24 cellular contexts compared by ENCODE assay signal in the genomic region with DNA sequence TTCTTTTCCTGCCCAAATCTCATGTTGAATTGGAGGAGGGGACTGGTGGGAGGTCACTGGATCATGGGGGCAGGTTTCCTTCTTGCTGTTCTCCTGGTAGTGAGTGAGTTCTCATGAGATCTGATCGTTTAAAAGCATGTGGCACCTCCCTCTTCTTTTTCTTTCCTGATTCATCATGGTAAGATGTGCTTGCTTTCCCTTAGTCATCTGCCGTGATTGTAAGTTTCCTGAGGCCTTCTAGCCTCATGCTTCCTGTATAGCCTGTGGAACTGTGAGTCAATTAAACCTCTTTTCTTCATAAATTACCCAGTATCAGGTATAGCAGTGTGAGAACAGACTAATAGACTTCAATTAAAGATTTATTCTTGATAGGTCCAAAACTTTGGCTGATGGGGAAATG.
DNase-seq lines count a peak whose midpoint lies in the region; ATAC-seq lines count a peak whose summit lies in the region.
"Had no signal": no experiment of that assay in that cellular context is flagged by ENCODE, and none has a peak within 500 bp of the region (broad histone marks: within the 10 kb centered on the region; RNA-seq: fewer than 3 reads in every experiment).

No MANE protein-coding gene starts in this region.

- DNase-seq in stimulated activated naive CD8-positive, alpha-beta T cell treated with anti-CD3 and anti-CD28 coated beads, Interleukin-15, Interleukin-2, amounts not matched to agents 100 U/mL and 50 U/mL, for 24 hours: no peak
- DNase-seq in stimulated activated naive CD8-positive, alpha-beta T cell treated with anti-CD3 and anti-CD28 coated beads, Interleukin-15, amount 100 ng/mL, for 72 hours: no peak
- DNase-seq in RKO (ENCODE audit: low spot score) (peak; percentile 54), epithelial cell of prostate (ENCODE audit: low read depth, low spot score) (peak; percentile 10), nucleus accumbens (lab: John Stamatoyannopoulos, UW) (no peak)
- DNase-seq in stimulated activated effector memory CD8-positive, alpha-beta T cell treated with anti-CD3 and anti-CD28 coated beads, Interleukin-12 subunit alpha, Interleukin-12 subunit beta, amount 100 ng/mL, for 72 hours (ENCODE audit: low spot score in 2 of 2): no peak
- DNase-seq: DMS53, H9, MG63, NCI-H1417, NCI-H1694 treated with DMSO at 0.1 percent for 48 hours, NCI-H2081 treated with DMSO at 0.1 percent for 48 hours, NCI-H2171 treated with DMSO at 0.1 percent for 48 hours, NCI-H446, NCI-H526 treated with DMSO at 0.1 percent for 48 hours, OCI-M1, RPMI8226, SHP77 had no signal

- H3K27ac Mint-ChIP-seq in stimulated activated naive CD8-positive, alpha-beta T cell treated with anti-CD3 and anti-CD28 coated beads, Interleukin-15, amount 100 ng/mL, for 72 hours: no peak overlapping the region
- H3K27ac Mint-ChIP-seq in stimulated activated effector memory CD8-positive, alpha-beta T cell treated with anti-CD3 and anti-CD28 coated beads, Interleukin-12 subunit alpha, Interleukin-12 subunit beta, amount 100 ng/mL, for 72 hours: no peak overlapping the region
- H3K27ac Mint-ChIP-seq: B cell, CD14-positive monocyte, H9 had no signal

- ATAC-seq in stimulated activated naive CD8-positive, alpha-beta T cell treated with anti-CD3 and anti-CD28 coated beads, Interleukin-15, Interleukin-2, amounts not matched to agents 100 U/mL and 50 U/mL, for 24 hours: peak; percentile 14
- ATAC-seq in stimulated activated naive CD8-positive, alpha-beta T cell treated with anti-CD3 and anti-CD28 coated beads, Interleukin-15, amount 100 ng/mL, for 72 hours: no peak
- peak; percentile 64 for ATAC-seq in stimulated activated effector memory CD8-positive, alpha-beta T cell treated with anti-CD3 and anti-CD28 coated beads, Interleukin-12 subunit alpha, Interleukin-12 subunit beta, amount 100 ng/mL, for 72 hours
- ATAC-seq in HG03521 (IDR thresholded peaks at IDR 0.05; ENCODE audit: unreplicated experiment): no peak
- ATAC-seq in HG03520 (IDR thresholded peaks at IDR 0.05; ENCODE audit: unreplicated experiment): no peak
- ATAC-seq: A549, K562 had no signal

- H3K36me3 Mint-ChIP-seq in stimulated activated effector memory CD8-positive, alpha-beta T cell treated with anti-CD3 and anti-CD28 coated beads, Interleukin-12 subunit alpha, Interleukin-12 subunit beta, amount 100 ng/mL, for 72 hours: no peaks in the 10 kb centered on the region
- H3K36me3 Mint-ChIP-seq: CD14-positive monocyte had no signal

- H3K27me3 Mint-ChIP-seq in stimulated activated naive CD8-positive, alpha-beta T cell treated with anti-CD3 and anti-CD28 coated beads, Interleukin-15, amount 100 ng/mL, for 72 hours: no peaks in the 10 kb centered on the region
- H3K27me3 Mint-ChIP-seq: B cell had no signal

- no peak overlapping the region for H3K4me3 Mint-ChIP-seq in stimulated activated naive CD8-positive, alpha-beta T cell treated with anti-CD3 and anti-CD28 coated beads, Interleukin-15, amount 100 ng/mL, for 72 hours
- H3K4me3 Mint-ChIP-seq in stimulated activated effector memory CD8-positive, alpha-beta T cell treated with anti-CD3 and anti-CD28 coated beads, Interleukin-12 subunit alpha, Interleukin-12 subunit beta, amount 100 ng/mL, for 72 hours: no peak overlapping the region
- H3K4me3 Mint-ChIP-seq: B cell, CD14-positive monocyte, H9 had no signal

- peaks cover 3 to 9% of the 10 kb centered on the region in 2 donors for H3K9me3 Mint-ChIP-seq in stimulated activated naive CD8-positive, alpha-beta T cell treated with anti-CD3 and anti-CD28 coated beads, Interleukin-15, amount 100 ng/mL, for 72 hours
- no peaks in the 10 kb centered on the region for H3K9me3 Mint-ChIP-seq in stimulated activated effector memory CD8-positive, alpha-beta T cell treated with anti-CD3 and anti-CD28 coated beads, Interleukin-12 subunit alpha, Interleukin-12 subunit beta, amount 100 ng/mL, for 72 hours
- H3K9me3 Mint-ChIP-seq: H9 had no signal

- peaks cover 14% of the 10 kb centered on the region for H3K4me1 Mint-ChIP-seq in stimulated activated naive CD8-positive, alpha-beta T cell treated with anti-CD3 and anti-CD28 coated beads, Interleukin-15, amount 100 ng/mL, for 72 hours
- peaks cover 18% of the 10 kb centered on the region for H3K4me1 Mint-ChIP-seq in stimulated activated effector memory CD8-positive, alpha-beta T cell treated with anti-CD3 and anti-CD28 coated beads, Interleukin-12 subunit alpha, Interleukin-12 subunit beta, amount 100 ng/mL, for 72 hours
- H3K4me1 Mint-ChIP-seq: CD14-positive monocyte had no signal

- H3K27ac ChIP-seq in epithelial cell of prostate: no peak overlapping the region
- H3K27ac ChIP-seq: A549 had no signal

Comparison
In these comparisons a context has a peak if more than half of its experiments do, and no peak if none do; other contexts are left out.
1. ATAC-seq: peak in stimulated activated naive CD8-positive, alpha-beta T cell treated with anti-CD3 and anti-CD28 coated beads, Interleukin-15, Interleukin-2, amounts not matched to agents 100 U/mL and 50 U/mL, for 24 hours (single experiment) and stimulated activated effector memory CD8-positive, alpha-beta T cell treated with anti-CD3 and anti-CD28 coated beads, Interleukin-12 subunit alpha, Interleukin-12 subunit beta, amount 100 ng/mL, for 72 hours (single experiment); none in stimulated activated naive CD8-positive, alpha-beta T cell treated with anti-CD3 and anti-CD28 coated beads, Interleukin-15, amount 100 ng/mL, for 72 hours (single experiment), HG03521 (single experiment) and HG03520 (single experiment).
2. DNase-seq: peak in RKO (single experiment) and epithelial cell of prostate (single experiment); none in stimulated activated naive CD8-positive, alpha-beta T cell treated with anti-CD3 and anti-CD28 coated beads, Interleukin-15, Interleukin-2, amounts not matched to agents 100 U/mL and 50 U/mL, for 24 hours (single experiment), stimulated activated naive CD8-positive, alpha-beta T cell treated with anti-CD3 and anti-CD28 coated beads, Interleukin-15, amount 100 ng/mL, for 72 hours (0 of 2), stimulated activated effector memory CD8-positive, alpha-beta T cell treated with anti-CD3 and anti-CD28 coated beads, Interleukin-12 subunit alpha, Interleukin-12 subunit beta, amount 100 ng/mL, for 72 hours (0 of 2) and nucleus accumbens (0 of 56).